12 cellular contexts compared by ENCODE assay signal in the genomic region with DNA sequence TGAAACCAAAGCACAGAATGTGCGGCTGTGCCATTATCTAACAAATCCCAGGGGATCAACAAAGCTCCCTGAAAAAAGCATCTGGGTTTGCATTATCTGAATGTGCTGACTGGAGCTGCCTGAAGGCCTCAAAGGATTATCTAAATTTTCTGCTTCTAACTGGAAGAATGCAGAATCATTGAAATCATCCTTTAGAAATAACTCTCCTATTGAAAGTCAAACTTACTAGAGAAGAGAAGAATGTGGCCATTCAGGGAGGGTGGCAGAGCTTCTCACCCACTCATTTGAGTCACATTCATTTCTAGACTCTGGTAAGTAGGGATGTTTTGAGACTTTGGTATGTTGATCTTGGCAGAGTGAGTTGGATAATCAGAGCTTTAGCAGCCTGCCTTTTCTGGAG.
DNase-seq lines count a peak whose midpoint lies in the region; ATAC-seq and FAIRE-seq lines count a peak whose summit lies in the region.
"Had no signal": no experiment of that assay in that cellular context is flagged by ENCODE, and none has a peak within 500 bp of the region (broad histone marks: within the 10 kb centered on the region; RNA-seq: fewer than 3 reads in every experiment).

No MANE protein-coding gene starts in this region.

- POLR2A ChIA-PET in activated CD4-positive, alpha-beta T cell treated with anti-CD3 and anti-CD28 coated beads for 36 hours (lab: Charles Lee), result interaction anchor here (0.5 to 0.6 kb wide), 2 partner anchors 215 to 456 kb away, joined by 3 read pairs; no protein-coding TSS in a partner anchor
- POLR2A ChIA-PET in activated CD4-positive, alpha-beta T cell treated with anti-CD3 and anti-CD28 coated beads, Interleukin-2, amount 10 ng/mL, durations not matched to agents 7 days and 5 days (lab: Charles Lee), result no interaction called here

- no peak for DNase-seq in activated CD4-positive, alpha-beta T cell treated with anti-CD3 and anti-CD28 coated beads for 36 hours
- no peak for DNase-seq in activated CD4-positive, alpha-beta T cell treated with anti-CD3 and anti-CD28 coated beads, Interleukin-2, amount 10 ng/mL, durations not matched to agents 7 days and 5 days
- DNase-seq in T-helper 17 cell (no peak), fibroblast of the conjunctiva (ENCODE audit: low read depth) (peak; percentile 90), retina (no peak), GM19239 (ENCODE audit: insufficient read length, low spot score) (no peak), COLO668 (lab: John Stamatoyannopoulos, UW; ENCODE audit: unreplicated experiment) (no peak)
- DNase-seq: ACHN; activated CD4-positive, alpha-beta T cell treated with anti-CD3 and anti-CD28 coated beads for 48 hours; erythroblast; NCI-H1930 had no signal

- FAIRE-seq in GM19239 (lab: Jason Lieb, UNC), result no peak

- no peak overlapping the region for H3K9ac ChIP-seq in subcutaneous abdominal adipose tissue (ENCODE audit: low read length in 5 of 5)

- H3K27me3 ChIP-seq in subcutaneous abdominal adipose tissue (ENCODE audit: control insufficient read depth in 5 of 5, insufficient read depth in 4 of 5, low read length in 5 of 5), result no peaks in the 10 kb centered on the region

- H3K4me3 Mint-ChIP-seq in activated CD4-positive, alpha-beta T cell treated with anti-CD3 and anti-CD28 coated beads for 36 hours, result no peak overlapping the region
- H3K4me3 Mint-ChIP-seq in activated CD4-positive, alpha-beta T cell treated with anti-CD3 and anti-CD28 coated beads, Interleukin-2, amount 10 ng/mL, durations not matched to agents 7 days and 5 days, result no peak overlapping the region
- H3K4me3 Mint-ChIP-seq in T-helper 17 cell, result no peak overlapping the region

- intact Hi-C loops in activated CD4-positive, alpha-beta T cell treated with anti-CD3 and anti-CD28 coated beads for 36 hours (cut with DNase I, micrococcal nuclease), result no loop called here

- CTCF ChIA-PET in activated CD4-positive, alpha-beta T cell treated with anti-CD3 and anti-CD28 coated beads for 36 hours (lab: Charles Lee), result interaction anchor here (0.5 to 1.3 kb wide), 4 partner anchors 36 to 499 kb away, joined by 3 read pairs; no protein-coding TSS in a partner anchor
- CTCF ChIA-PET in activated CD4-positive, alpha-beta T cell treated with anti-CD3 and anti-CD28 coated beads, Interleukin-2, amount 10 ng/mL, durations not matched to agents 7 days and 5 days (lab: Charles Lee), result interaction anchor here (0.8 to 1.5 kb wide), 3 partner anchors 9 to 573 kb away, joined by 3 to 7 read pairs (median 3); no protein-coding TSS in a partner anchor

- H3K27ac Mint-ChIP-seq in activated CD4-positive, alpha-beta T cell treated with anti-CD3 and anti-CD28 coated beads for 36 hours, result peak overlapping the region; percentile 48
- H3K27ac Mint-ChIP-seq in activated CD4-positive, alpha-beta T cell treated with anti-CD3 and anti-CD28 coated beads, Interleukin-2, amount 10 ng/mL, durations not matched to agents 7 days and 5 days, result no peak overlapping the region
- H3K27ac Mint-ChIP-seq in T-helper 17 cell, result peak overlapping the region; percentile 63

- peaks cover 33% of the 10 kb centered on the region for H3K36me3 Mint-ChIP-seq in activated CD4-positive, alpha-beta T cell treated with anti-CD3 and anti-CD28 coated beads for 36 hours (ENCODE audit: low read depth)
- H3K36me3 Mint-ChIP-seq in activated CD4-positive, alpha-beta T cell treated with anti-CD3 and anti-CD28 coated beads, Interleukin-2, amount 10 ng/mL, durations not matched to agents 7 days and 5 days (ENCODE audit: low read depth), result peaks cover 34% of the 10 kb centered on the region
- peaks cover 7% of the 10 kb centered on the region for H3K36me3 Mint-ChIP-seq in T-helper 17 cell (ENCODE audit: low read depth)

- peaks cover 0 to 8% (median 5%) of the 10 kb centered on the region in 5 donors for H3K36me3 ChIP-seq in subcutaneous abdominal adipose tissue (ENCODE audit: control insufficient read depth in 5 of 5, insufficient read depth in 5 of 5, low read length in 5 of 5)

- H3K27ac ChIP-seq in subcutaneous abdominal adipose tissue (ENCODE audit: low read depth, low read length), result peak overlapping the region; percentile 59

- no peaks in the 10 kb centered on the region for H3K9me3 Mint-ChIP-seq in activated CD4-positive, alpha-beta T cell treated with anti-CD3 and anti-CD28 coated beads for 36 hours (ENCODE audit: low read depth)
- H3K9me3 Mint-ChIP-seq in activated CD4-positive, alpha-beta T cell treated with anti-CD3 and anti-CD28 coated beads, Interleukin-2, amount 10 ng/mL, durations not matched to agents 7 days and 5 days, result no peaks in the 10 kb centered on the region

- H3K9me3 ChIP-seq in T-helper 17 cell (ENCODE audit: control insufficient read depth, low read length, poor library complexity, severe bottlenecking) (no peaks in the 10 kb centered on the region), subcutaneous abdominal adipose tissue (ENCODE audit: control insufficient read depth in 5 of 5, low read length in 5 of 5) (no peaks in the 10 kb centered on the region)

- peaks cover 17% of the 10 kb centered on the region for H3K4me1 Mint-ChIP-seq in activated CD4-positive, alpha-beta T cell treated with anti-CD3 and anti-CD28 coated beads for 36 hours
- peaks cover 19% of the 10 kb centered on the region for H3K4me1 Mint-ChIP-seq in activated CD4-positive, alpha-beta T cell treated with anti-CD3 and anti-CD28 coated beads, Interleukin-2, amount 10 ng/mL, durations not matched to agents 7 days and 5 days
- H3K4me1 Mint-ChIP-seq in T-helper 17 cell, result peaks cover 8% of the 10 kb centered on the region

- H3K4me3 ChIP-seq in subcutaneous abdominal adipose tissue (ENCODE audit: low read depth in 1 of 5, low read length in 5 of 5), result no peak overlapping the region

- H3K27me3 Mint-ChIP-seq in activated CD4-positive, alpha-beta T cell treated with anti-CD3 and anti-CD28 coated beads for 36 hours, result no peaks in the 10 kb centered on the region
- no peaks in the 10 kb centered on the region for H3K27me3 Mint-ChIP-seq in activated CD4-positive, alpha-beta T cell treated with anti-CD3 and anti-CD28 coated beads, Interleukin-2, amount 10 ng/mL, durations not matched to agents 7 days and 5 days
- H3K27me3 Mint-ChIP-seq in T-helper 17 cell, result no peaks in the 10 kb centered on the region

- ATAC-seq in activated CD4-positive, alpha-beta T cell treated with anti-CD3 and anti-CD28 coated beads for 36 hours, result peak; percentile 86
- no peak for ATAC-seq in T-helper 17 cell

- peaks cover 0 to 26% (median 18%) of the 10 kb centered on the region in 5 donors for H3K4me1 ChIP-seq in subcutaneous abdominal adipose tissue (ENCODE audit: control insufficient read depth in 5 of 5, insufficient read depth in 5 of 5, low read length in 5 of 5)
